34 cellular contexts compared by ENCODE assay signal in the genomic region with DNA sequence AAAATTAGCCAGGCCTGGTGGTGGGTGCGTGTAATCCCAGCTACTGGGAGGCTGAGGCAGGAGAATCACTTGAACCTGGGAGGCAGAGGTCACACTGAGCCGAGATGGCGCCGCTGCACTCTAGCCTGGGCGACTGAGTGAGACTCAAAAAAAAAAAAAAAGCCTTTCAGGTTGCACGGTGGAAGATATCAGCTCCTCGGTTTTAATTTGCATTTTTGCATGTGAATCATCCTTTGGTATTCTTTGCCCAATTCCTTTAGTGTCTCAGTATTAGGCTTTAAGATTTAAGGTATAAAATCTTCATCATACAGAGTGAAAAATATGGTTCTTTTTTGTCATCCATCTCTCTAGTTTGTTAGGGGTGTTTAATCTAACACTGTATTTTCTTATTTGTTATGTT.
"Had no signal": no experiment of that assay in that cellular context is flagged by ENCODE, and none has a peak within 500 bp of the region (broad histone marks: within the 10 kb centered on the region; RNA-seq: fewer than 3 reads in every experiment).

No MANE protein-coding gene starts in this region.

- H3K9me3 ChIP-seq: adrenal gland, Peyer's patch had no signal

- H3K27ac ChIP-seq: adrenal gland, Peyer's patch, RWPE1 had no signal

- H3K4me3 Mint-ChIP-seq: activated CD4-positive, alpha-beta T cell treated with anti-CD3 and anti-CD28 coated beads for 36 hours; activated CD4-positive, alpha-beta T cell treated with anti-CD3 and anti-CD28 coated beads, Interleukin-2, amount 10 ng/mL, durations not matched to agents 7 days and 5 days; activated CD8-positive, alpha-beta T cell treated with anti-CD3 and anti-CD28 coated beads, Interleukin-2, amount 10 ng/mL, durations not matched to agents 7 days and 5 days; activated naive CD4-positive, alpha-beta T cell treated with anti-CD3 and anti-CD28 coated beads for 36 hours; activated T-cell treated with anti-CD3 and anti-CD28 coated beads, Interleukin-2, amount 50 U/mL, for 4 hours; activated T-helper 1 cell treated with anti-CD3 and anti-CD28 coated beads, Interleukin-12 subunit alpha, Interleukin-12 subunit beta, Interleukin-2, Interleukin-4 antibody, amounts not matched to agents 30 ng/mL and 10 ng/mL and 1 ng/mL, durations not matched to agents 14 hours and 24 hours and 36 hours had no signal

- H3K27me3 ChIP-seq: adrenal gland, Peyer's patch had no signal

- H3K36me3 ChIP-seq: adrenal gland, Peyer's patch had no signal

- H3K27ac Mint-ChIP-seq: activated CD4-positive, alpha-beta T cell treated with anti-CD3 and anti-CD28 coated beads for 36 hours; activated CD4-positive, alpha-beta T cell treated with anti-CD3 and anti-CD28 coated beads, Interleukin-2, amount 10 ng/mL, durations not matched to agents 7 days and 5 days; activated CD8-positive, alpha-beta T cell treated with anti-CD3 and anti-CD28 coated beads, Interleukin-2, amount 10 ng/mL, durations not matched to agents 7 days and 5 days; activated naive CD4-positive, alpha-beta T cell treated with anti-CD3 and anti-CD28 coated beads for 36 hours; activated naive CD4-positive, alpha-beta T cell treated with anti-CD3 and anti-CD28 coated beads, Interleukin-2, amount 50 U/mL, for 72 hours; activated T-helper 1 cell treated with anti-CD3 and anti-CD28 coated beads, Interleukin-12 subunit alpha, Interleukin-12 subunit beta, Interleukin-2, Interleukin-4 antibody, amounts not matched to agents 30 ng/mL and 10 ng/mL and 1 ng/mL, durations not matched to agents 14 hours and 24 hours and 36 hours had no signal

- H3K9me3 Mint-ChIP-seq: activated CD4-positive, alpha-beta T cell treated with anti-CD3 and anti-CD28 coated beads, Interleukin-2, amount 10 ng/mL, durations not matched to agents 7 days and 5 days; activated naive CD4-positive, alpha-beta T cell treated with anti-CD3 and anti-CD28 coated beads for 36 hours; activated naive CD4-positive, alpha-beta T cell treated with anti-CD3 and anti-CD28 coated beads, Interleukin-2, amount 50 U/mL, for 72 hours; activated T-cell treated with anti-CD3 and anti-CD28 coated beads, Interleukin-2, amount 50 U/mL, for 4 hours; activated T-helper 1 cell treated with anti-CD3 and anti-CD28 coated beads, Interleukin-12 subunit alpha, Interleukin-12 subunit beta, Interleukin-2, Interleukin-4 antibody, amounts not matched to agents 30 ng/mL and 10 ng/mL and 1 ng/mL, durations not matched to agents 14 hours and 24 hours and 36 hours had no signal

- H3K4me3 ChIP-seq: adrenal gland, Peyer's patch had no signal

- H3K36me3 Mint-ChIP-seq: brain had no signal

- H3K4me1 ChIP-seq: Peyer's patch had no signal

- H3K4me1 Mint-ChIP-seq: activated CD4-positive, alpha-beta T cell treated with anti-CD3 and anti-CD28 coated beads for 36 hours; activated CD4-positive, alpha-beta T cell treated with anti-CD3 and anti-CD28 coated beads, Interleukin-2, amount 10 ng/mL, durations not matched to agents 7 days and 5 days had no signal

- ATAC-seq: activated CD4-positive, alpha-beta T cell treated with anti-CD3 and anti-CD28 coated beads for 36 hours; activated CD4-positive, CD25-positive, alpha-beta regulatory T cell treated with anti-CD3 and anti-CD28 coated beads, Interleukin-2, amount 50 U/mL, for 24 hours; activated CD8-positive, alpha-beta T cell treated with anti-CD3 and anti-CD28 coated beads, Interleukin-2, amount 10 ng/mL, durations not matched to agents 7 days and 5 days; activated naive CD4-positive, alpha-beta T cell treated with anti-CD3 and anti-CD28 coated beads, Interleukin-2, amount 50 U/mL, for 72 hours; activated T-cell treated with anti-CD3 and anti-CD28 coated beads, Interleukin-2, amount 50 U/mL, for 4 hours; PC-3; Right ventricle myocardium inferior had no signal

- DNase-seq: activated CD4-positive, alpha-beta T cell treated with anti-CD3 and anti-CD28 coated beads for 36 hours; activated CD4-positive, alpha-beta T cell treated with anti-CD3 and anti-CD28 coated beads, Interleukin-2, amount 10 ng/mL, durations not matched to agents 7 days and 5 days; activated CD4-positive, alpha-beta T cell treated with anti-CD3 and anti-CD28 coated beads, Interleukin-2, amount 50 U/mL, for 48 hours; activated CD8-positive, alpha-beta T cell treated with anti-CD3 and anti-CD28 coated beads, Interleukin-2, amount 10 ng/mL, durations not matched to agents 7 days and 5 days; activated gamma-delta T cell treated with Interleukin-2 at 50 U/mL for 16 hours; activated naive CD4-positive, alpha-beta T cell treated with anti-CD3 and anti-CD28 coated beads for 36 hours; activated T-cell treated with anti-CD3 and anti-CD28 coated beads, Interleukin-2, amount 50 U/mL, for 4 hours; adrenal gland; caudate nucleus; cerebellar nuclear complex; Kasumi-1; MM.1S; MV-4-11; NCI-H1092; NCI-H1417; NCI-H146; NCI-H187; NCI-H2029 treated with DMSO at 0.1 percent for 48 hours; NCI-H2107; NCI-H2171; NCI-H510A; NCI-H526; NCI-H748 treated with DMSO at 0.1 percent for 48 hours; NK-92 treated with Interleukin-12 subunit alpha and Interleukin-12 subunit beta, amount 100 ng/mL, for 24 hours; PC-3; Peyer's patch; SIG-M5; T1000 had no signal
